In the genomic region with DNA sequence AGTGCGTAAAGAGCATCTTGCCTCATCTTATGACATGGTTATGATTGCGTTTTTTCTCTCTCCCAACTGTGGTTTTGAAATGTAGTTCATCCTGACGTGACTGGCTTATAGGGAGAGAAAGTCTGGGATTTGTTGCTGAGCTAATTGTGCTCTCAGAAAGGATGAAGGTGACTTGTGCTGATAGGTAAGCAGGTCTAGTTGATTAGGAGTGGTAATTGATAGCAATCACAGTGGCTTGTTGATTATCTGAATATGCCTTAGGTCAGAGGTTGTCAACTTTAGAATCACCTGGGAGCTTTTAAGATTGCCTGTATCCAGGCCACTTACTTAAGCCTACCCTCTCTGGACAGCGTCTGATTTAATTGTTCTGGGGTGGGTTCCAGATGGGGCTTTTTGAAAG, we compare ENCODE assay signal across 16 cellular contexts.
A peak's percentile ranks its signal among the peaks of the same experiment; 100 is the strongest.
DNase-seq lines count a peak whose midpoint lies in the region; TF ChIP-seq lines count a peak whose summit lies in the region.
"Had no signal": no experiment of that assay in that cellular context is flagged by ENCODE, and none has a peak within 500 bp of the region (broad histone marks: within the 10 kb centered on the region; RNA-seq: fewer than 3 reads in every experiment).

No MANE protein-coding gene starts in this region.

- H3K27ac Mint-ChIP-seq in HFFc6: peak overlapping the region; percentile 21
- H3K27ac Mint-ChIP-seq in dendritic cell treated with granulocyte-macrophage colony-stimulating factor and Interleukin-4, amounts not matched to agents 40 ng/mL and 50 ng/mL, for 4 days: peak overlapping the region; percentile 7

- DNase-seq in ELF-1 (ENCODE audit: low read depth, low spot score) (peak; percentile 25), HFFc6 (no peak), RKO (ENCODE audit: low spot score) (no peak)
- DNase-seq in activated effector memory CD4-positive, alpha-beta T cell treated with anti-CD3 and anti-CD28 coated beads, Interleukin-2, amount 50 U/mL, for 16 hours: no peak
- DNase-seq: ACHN; BE2C; C1 segment of cervical spinal cord; CD4-positive, CD25-positive, alpha-beta regulatory T cell; CD8-positive, alpha-beta memory T cell; DMS 273 treated with DMSO at 0.1 percent for 48 hours; DMS53; DND-41; EL; H9 had no signal

- intact Hi-C loops in dendritic cell treated with granulocyte-macrophage colony-stimulating factor and Interleukin-4, amounts not matched to agents 40 ng/mL and 50 ng/mL, for 4 days (cut with micrococcal nuclease): no loop called here

- H3K27ac ChIP-seq in neutrophil: peak overlapping the region; percentile 13

- TF ChIP-seq CTCF in HFFc6 (IDR thresholded peaks at IDR 0.05) (no peak), neutrophil (IDR thresholded peaks at IDR 0.05) (no peak)

- peaks cover 4% of the 10 kb centered on the region; the same call in 1 of the 2 replicates for H3K9me3 Mint-ChIP-seq in HFFc6
- no peaks in the 10 kb centered on the region for H3K9me3 Mint-ChIP-seq in dendritic cell treated with granulocyte-macrophage colony-stimulating factor and Interleukin-4, amounts not matched to agents 40 ng/mL and 50 ng/mL, for 4 days
- H3K9me3 Mint-ChIP-seq: CD8-positive, alpha-beta memory T cell; H9 had no signal

- peaks cover 20 to 26% of the 10 kb centered on the region in 2 experiments for H3K4me1 ChIP-seq in neutrophil (ENCODE audit: control insufficient read depth in 1 of 2, insufficient read depth in 1 of 2, low read depth in 1 of 2, low read length in 1 of 2)

- no peaks in the 10 kb centered on the region for H3K27me3 ChIP-seq in neutrophil
- H3K27me3 ChIP-seq: BE2C had no signal

- H3K9me3 ChIP-seq in neutrophil: no peaks in the 10 kb centered on the region
- H3K9me3 ChIP-seq: BE2C had no signal

- peaks cover 63% of the 10 kb centered on the region for H3K36me3 Mint-ChIP-seq in HFFc6 (ENCODE audit: low read depth)
- H3K36me3 Mint-ChIP-seq in dendritic cell treated with granulocyte-macrophage colony-stimulating factor and Interleukin-4, amounts not matched to agents 40 ng/mL and 50 ng/mL, for 4 days (ENCODE audit: low read depth): peaks cover 38% of the 10 kb centered on the region

- H3K4me3 Mint-ChIP-seq in HFFc6: no peak overlapping the region
- H3K4me3 Mint-ChIP-seq in dendritic cell treated with granulocyte-macrophage colony-stimulating factor and Interleukin-4, amounts not matched to agents 40 ng/mL and 50 ng/mL, for 4 days: no peak overlapping the region
- H3K4me3 Mint-ChIP-seq: CD4-positive, CD25-positive, alpha-beta regulatory T cell; CD8-positive, alpha-beta memory T cell; H9 had no signal

- peaks cover 100% of the 10 kb centered on the region for H3K4me1 Mint-ChIP-seq in HFFc6 (ENCODE audit: low read depth)
- H3K4me1 Mint-ChIP-seq in dendritic cell treated with granulocyte-macrophage colony-stimulating factor and Interleukin-4, amounts not matched to agents 40 ng/mL and 50 ng/mL, for 4 days (ENCODE audit: low read depth): peaks cover 23% of the 10 kb centered on the region

- H3K4me3 ChIP-seq in neutrophil (ENCODE audit: low read depth in 1 of 2, low read length in 1 of 2): no peak overlapping the region

- peaks cover 26% of the 10 kb centered on the region for H3K27me3 Mint-ChIP-seq in HFFc6 (ENCODE audit: insufficient read depth)
- no peaks in the 10 kb centered on the region for H3K27me3 Mint-ChIP-seq in dendritic cell treated with granulocyte-macrophage colony-stimulating factor and Interleukin-4, amounts not matched to agents 40 ng/mL and 50 ng/mL, for 4 days
- H3K27me3 Mint-ChIP-seq: CD4-positive, CD25-positive, alpha-beta regulatory T cell had no signal

- peaks cover 19% of the 10 kb centered on the region for H3K36me3 ChIP-seq in neutrophil
